ENCODE assay signal across 8 cellular contexts in genomic region chr5:134227259-134227658, GRCh38. TPM values are rescaled to one million over a fixed set of nuclear protein-coding genes. Genes with fewer than 3 reads are reported as not detected.
DNase-seq lines count a peak whose midpoint lies in the region; ATAC-seq and TF ChIP-seq lines count a peak whose summit lies in the region.

No MANE protein-coding gene starts in this region.

- no peak for TF ChIP-seq CTCF in vagina (IDR thresholded peaks at IDR 0.05)
- TF ChIP-seq CTCF in GM13977 (IDR thresholded peaks at IDR 0.05; ENCODE audit: extremely low read depth, insufficient read depth, missing control alignments), result no peak

- H3K27ac Mint-ChIP-seq in effector memory CD8-positive, alpha-beta T cell, result peak overlapping the region; percentile 100

- H3K9me3 ChIP-seq in muscle layer of colon (ENCODE audit: low read length), result no peaks in the 10 kb centered on the region
- H3K9me3 ChIP-seq in vagina, result no peaks in the 10 kb centered on the region
- H3K9me3 ChIP-seq in aorta (ENCODE audit: control insufficient read depth, low read length), result no peaks in the 10 kb centered on the region

- peak overlapping the region; percentile 97 for H3K9ac ChIP-seq in muscle layer of colon (ENCODE audit: low read length)

- 54 to 58% methylated on average over 5 of the region's 5 CpGs for WGBS in aorta, 2 donors

- ATAC-seq in effector memory CD8-positive, alpha-beta T cell (replicated peaks), result no peak
- no peak for ATAC-seq in aorta (ENCODE audit: low FRiP score)

- H3K4me3 Mint-ChIP-seq in effector memory CD8-positive, alpha-beta T cell, result peak overlapping the region; percentile 98 to 99

- DNase-seq in activated T-cell treated with anti-CD3 and anti-CD28 coated beads, Interleukin-2, amount 50 U/mL, for 1 hour, result peak; percentile 23
- DNase-seq in activated T-cell treated with anti-CD3 and anti-CD28 coated beads for 4 hours (no peak), SHP77 (lab: John Stamatoyannopoulos, UW) (peak; percentile 29 to 62), vagina (ENCODE audit: extremely low spot score in 2 of 2) (peak in 1 of 2 donors; percentile 90), GM13977 (ENCODE audit: low spot score) (no peak), aorta (no peak)
- DNase-seq in effector memory CD8-positive, alpha-beta T cell, result peak in 1 of 3 experiments; percentile 4

- intact Hi-C loops in vagina (cut with DNase I), result no loop called here
- intact Hi-C loops in aorta (cut with DNase I), result loop anchor here in 1 of 2 donors (2.0 kb wide), 1 partner anchor 50 kb away; the partner anchor contains the start of gene SKP1

- TF ChIP-seq POLR2A in vagina (IDR thresholded peaks at IDR 0.05), result no peak

- no peaks in the 10 kb centered on the region for H3K27me3 Mint-ChIP-seq in effector memory CD8-positive, alpha-beta T cell

- in situ Hi-C loops in GM13977 (cut with MboI; ENCODE audit: low pct_unique_long_range_greater_than_20kb, low sequenced_read_pairs, unreplicated experiment), result no loop called here

- H3K4me3 ChIP-seq in muscle layer of colon (ENCODE audit: low read depth in 1 of 2, low read length in 2 of 2) (peak overlapping the region; percentile 94 to 99), vagina (peak overlapping the region; percentile 84 to 97), aorta (ENCODE audit: low read length in 2 of 2) (no peak overlapping the region)

- no peaks in the 10 kb centered on the region for H3K27me3 ChIP-seq in muscle layer of colon (ENCODE audit: control insufficient read depth in 1 of 2, insufficient read depth in 2 of 2, low read length in 2 of 2)
- H3K27me3 ChIP-seq in vagina, result no peaks in the 10 kb centered on the region
- no peaks in the 10 kb centered on the region for H3K27me3 ChIP-seq in aorta (ENCODE audit: control insufficient read depth in 1 of 2, insufficient read depth in 2 of 2, low read length in 1 of 2)

- H3K27ac ChIP-seq in muscle layer of colon (ENCODE audit: low read depth, low read length) (peak overlapping the region; percentile 100), vagina (peak overlapping the region; percentile 100), aorta (ENCODE audit: low read depth in 1 of 2, low read length in 2 of 2) (no peak overlapping the region)

- H3K4me1 Mint-ChIP-seq in effector memory CD8-positive, alpha-beta T cell (ENCODE audit: low read depth in 2 of 2), result peaks cover 27 to 36% of the 10 kb centered on the region in 2 donors

- H3K36me3 ChIP-seq in muscle layer of colon (ENCODE audit: insufficient read depth, low read length) (no peaks in the 10 kb centered on the region), vagina (no peaks in the 10 kb centered on the region), aorta (ENCODE audit: control insufficient read depth in 1 of 2, insufficient read depth in 2 of 2, low read length in 1 of 2) (no peaks in the 10 kb centered on the region)

- H3K9me3 Mint-ChIP-seq in effector memory CD8-positive, alpha-beta T cell, result no peaks in the 10 kb centered on the region

- H3K36me3 Mint-ChIP-seq in effector memory CD8-positive, alpha-beta T cell (ENCODE audit: insufficient read depth), result peaks cover 32% of the 10 kb centered on the region

- H3K4me1 ChIP-seq in muscle layer of colon (ENCODE audit: insufficient read depth, low read length) (peaks cover 31% of the 10 kb centered on the region), vagina (peaks cover 35% of the 10 kb centered on the region), aorta (ENCODE audit: control insufficient read depth in 1 of 2, insufficient read depth in 2 of 2, low read length in 2 of 2) (no peaks in the 10 kb centered on the region)

RNA-seq across cellular contexts. Expression of gene PPP2CA, which starts 1.4 kb away (rescaled TPM):
- 56.2 TPM for total RNA-seq in vagina
- 10 to 100 TPM; 72.4 to 96.6 TPM for total RNA-seq in aorta
- polyA plus RNA-seq in aorta, result 10 to 100 TPM; 32.5 to 66.2 TPM

RNA-seq across cellular contexts. Expression of gene SKP1, which starts 50.5 kb away (rescaled TPM):
- total RNA-seq in vagina (147 TPM), aorta (100 to 1,000 TPM; 304 to 330 TPM)
- polyA plus RNA-seq in aorta, result 1,000 to 10,000 TPM in 1 of 2 donors, 100 to 1,000 TPM in 1; 695 to 1,152 TPM

Comparison
In these comparisons a context has a peak if more than half of its experiments do, and no peak if none do; other contexts are left out.
1. DNase-seq: peak in activated T-cell treated with anti-CD3 and anti-CD28 coated beads, Interleukin-2, amount 50 U/mL, for 1 hour (single experiment) and SHP77 (2 of 2); none in activated T-cell treated with anti-CD3 and anti-CD28 coated beads for 4 hours (single experiment), GM13977 (single experiment) and aorta (0 of 2).
2. H3K27ac ChIP-seq: peak in muscle layer of colon (single experiment) and vagina (single experiment); none in aorta (0 of 2).
3. H3K4me3 ChIP-seq: peak in muscle layer of colon (2 of 2) and vagina (2 of 2); none in aorta (0 of 2).